Comparison of ENCODE assay signal across 39 cellular contexts in genomic region chr11:25628030-25628429, GRCh38.
"Had no signal": no experiment of that assay in that cellular context is flagged by ENCODE, and none has a peak within 500 bp of the region (broad histone marks: within the 10 kb centered on the region; RNA-seq: fewer than 3 reads in every experiment).

No MANE protein-coding gene starts in this region.

- ATAC-seq: activated CD4-positive, alpha-beta T cell treated with anti-CD3 and anti-CD28 coated beads for 36 hours; activated CD4-positive, CD25-positive, alpha-beta regulatory T cell treated with anti-CD3 and anti-CD28 coated beads, Interleukin-2, amount 50 U/mL, for 24 hours; activated CD8-positive, alpha-beta memory T cell treated with anti-CD3 and anti-CD28 coated beads, Interleukin-2, amount 10 ng/mL, durations not matched to agents 7 days and 5 days; activated CD8-positive, alpha-beta T cell treated with anti-CD3 and anti-CD28 coated beads, Interleukin-2, amount 10 ng/mL, durations not matched to agents 7 days and 5 days; activated naive CD8-positive, alpha-beta T cell treated with anti-CD3 and anti-CD28 coated beads, Interleukin-2, amount 50 U/mL, for 24 hours; WTC11 had no signal

- H3K36me3 Mint-ChIP-seq: activated CD8-positive, alpha-beta memory T cell treated with anti-CD3 and anti-CD28 coated beads, Interleukin-2, amount 10 ng/mL, durations not matched to agents 7 days and 5 days; activated naive CD8-positive, alpha-beta T cell; activated naive CD8-positive, alpha-beta T cell treated with anti-CD3 and anti-CD28 coated beads, Interleukin-2, amount 10 ng/mL, durations not matched to agents 7 days and 5 days; brain had no signal

- H3K27ac Mint-ChIP-seq: activated CD4-positive, alpha-beta memory T cell treated with anti-CD3 and anti-CD28 coated beads, Interleukin-2, amount 10 ng/mL, durations not matched to agents 7 days and 5 days; activated CD4-positive, alpha-beta T cell treated with anti-CD3 and anti-CD28 coated beads for 36 hours; activated CD8-positive, alpha-beta memory T cell treated with anti-CD3 and anti-CD28 coated beads, Interleukin-2, amount 10 ng/mL, durations not matched to agents 7 days and 5 days; activated CD8-positive, alpha-beta T cell treated with anti-CD3 and anti-CD28 coated beads, Interleukin-2, amount 10 ng/mL, durations not matched to agents 7 days and 5 days; activated naive CD4-positive, alpha-beta T cell treated with anti-CD3 and anti-CD28 coated beads for 36 hours; activated naive CD8-positive, alpha-beta T cell; activated naive CD8-positive, alpha-beta T cell treated with anti-CD3 and anti-CD28 coated beads, Interleukin-2, amount 10 ng/mL, durations not matched to agents 7 days and 5 days; activated naive CD8-positive, alpha-beta T cell treated with anti-CD3 and anti-CD28 coated beads, Interleukin-2, amount 50 U/mL, for 24 hours; activated T-cell treated with anti-CD3 and anti-CD28 coated beads, Interleukin-2, amount 50 U/mL, for 24 hours; activated T-helper 2 cell treated with anti-CD3 and anti-CD28 coated beads, Interferon-gamma antibody, Interleukin-2, Interleukin-4, amounts not matched to agents 10 μg/mL and 5 μg/mL and 100 μg/mL, durations not matched to agents 14 hours and 24 hours and 36 hours; brain; T-helper 1 cell treated with Interleukin-12 subunit alpha and Interleukin-12 subunit beta and Interleukin-4 antibody, amounts not matched to agents 30 μg/mL and 1 μg/mL, for 36 hours; T-helper 2 cell treated with Interferon-gamma antibody and Interleukin-4, amounts not matched to agents 5 μg/mL and 100 μg/mL, for 36 hours; WTC11 had no signal

- H3K4me1 Mint-ChIP-seq: activated CD4-positive, alpha-beta memory T cell treated with anti-CD3 and anti-CD28 coated beads, Interleukin-2, amount 10 ng/mL, durations not matched to agents 7 days and 5 days; activated CD4-positive, alpha-beta T cell treated with anti-CD3 and anti-CD28 coated beads for 36 hours; activated CD8-positive, alpha-beta memory T cell treated with anti-CD3 and anti-CD28 coated beads, Interleukin-2, amount 10 ng/mL, durations not matched to agents 7 days and 5 days; activated naive CD8-positive, alpha-beta T cell treated with anti-CD3 and anti-CD28 coated beads, Interleukin-2, amount 10 ng/mL, durations not matched to agents 7 days and 5 days; activated naive CD8-positive, alpha-beta T cell treated with anti-CD3 and anti-CD28 coated beads, Interleukin-2, amount 50 U/mL, for 24 hours; brain; central memory CD8-positive, alpha-beta T cell; WTC11 had no signal

- DNase-seq: activated CD4-positive, alpha-beta memory T cell treated with anti-CD3 and anti-CD28 coated beads, Interleukin-2, amount 10 ng/mL, durations not matched to agents 7 days and 5 days; activated CD4-positive, alpha-beta T cell treated with anti-CD3 and anti-CD28 coated beads for 1 hour; activated CD4-positive, alpha-beta T cell treated with anti-CD3 and anti-CD28 coated beads for 36 hours; activated CD4-positive, alpha-beta T cell treated with anti-CD3 and anti-CD28 coated beads for 48 hours; activated CD4-positive, alpha-beta T cell treated with anti-CD3 and anti-CD28 coated beads, Interleukin-2, amount 50 U/mL, for 1 hour; activated CD4-positive, alpha-beta T cell treated with anti-CD3 and anti-CD28 coated beads, Interleukin-2, amount 50 U/mL, for 4 hours; activated CD4-positive, CD25-positive, alpha-beta regulatory T cell; activated CD8-positive, alpha-beta memory T cell treated with anti-CD3 and anti-CD28 coated beads for 24 hours; activated CD8-positive, alpha-beta memory T cell treated with anti-CD3 and anti-CD28 coated beads, Interleukin-2, amount 10 ng/mL, durations not matched to agents 7 days and 5 days; activated CD8-positive, alpha-beta memory T cell treated with anti-CD3 and anti-CD28 coated beads, Interleukin-2, amount 50 U/mL, for 48 hours; activated CD8-positive, alpha-beta T cell treated with anti-CD3 and anti-CD28 coated beads, Interleukin-2, amount 10 ng/mL, durations not matched to agents 7 days and 5 days; activated effector memory CD4-positive, alpha-beta T cell treated with Interleukin-2 at 50 U/mL for 16 hours; activated gamma-delta T cell treated with Interleukin-2 at 50 U/mL for 16 hours; activated naive CD4-positive, alpha-beta T cell; activated naive CD4-positive, alpha-beta T cell treated with anti-CD3 and anti-CD28 coated beads for 36 hours; activated naive CD4-positive, alpha-beta T cell treated with anti-CD3 and anti-CD28 coated beads, Interleukin-2, amount 50 U/mL, for 16 hours; activated naive CD8-positive, alpha-beta T cell treated with anti-CD3 and anti-CD28 coated beads, Interleukin-2, amount 10 ng/mL, durations not matched to agents 7 days and 5 days; activated naive CD8-positive, alpha-beta T cell treated with anti-CD3 and anti-CD28 coated beads, Interleukin-2, amount 50 U/mL, for 24 hours; activated T-cell treated with anti-CD3 and anti-CD28 coated beads, Interleukin-2, amount 50 U/mL, for 24 hours; activated T-cell treated with anti-CD3 and anti-CD28 coated beads, Interleukin-2, amount 50 U/mL, for 48 hours; amygdala; anterior cingulate cortex; caudate nucleus; cerebellar nuclear complex; T-helper 1 cell; T-helper 2 cell; T-helper 9 cell; WERI-Rb-1 had no signal

- H3K36me3 ChIP-seq: ascending aorta, cardiac muscle cell, WERI-Rb-1 had no signal

- H3K27me3 Mint-ChIP-seq: activated CD4-positive, alpha-beta memory T cell treated with anti-CD3 and anti-CD28 coated beads, Interleukin-2, amount 10 ng/mL, durations not matched to agents 7 days and 5 days; activated CD4-positive, alpha-beta T cell treated with anti-CD3 and anti-CD28 coated beads for 36 hours; activated CD8-positive, alpha-beta memory T cell treated with anti-CD3 and anti-CD28 coated beads, Interleukin-2, amount 10 ng/mL, durations not matched to agents 7 days and 5 days; activated naive CD8-positive, alpha-beta T cell; activated naive CD8-positive, alpha-beta T cell treated with anti-CD3 and anti-CD28 coated beads, Interleukin-2, amount 10 ng/mL, durations not matched to agents 7 days and 5 days; activated naive CD8-positive, alpha-beta T cell treated with anti-CD3 and anti-CD28 coated beads, Interleukin-2, amount 50 U/mL, for 24 hours; activated T-cell treated with anti-CD3 and anti-CD28 coated beads, Interleukin-2, amount 50 U/mL, for 24 hours; brain; central memory CD8-positive, alpha-beta T cell had no signal

- FAIRE-seq: bronchial epithelial cell had no signal

- H3K27ac ChIP-seq: ascending aorta, cardiac muscle cell, WERI-Rb-1 had no signal

- H3K4me3 Mint-ChIP-seq: activated CD4-positive, alpha-beta memory T cell treated with anti-CD3 and anti-CD28 coated beads, Interleukin-2, amount 10 ng/mL, durations not matched to agents 7 days and 5 days; activated CD4-positive, alpha-beta T cell treated with anti-CD3 and anti-CD28 coated beads for 36 hours; activated CD8-positive, alpha-beta memory T cell treated with anti-CD3 and anti-CD28 coated beads, Interleukin-2, amount 10 ng/mL, durations not matched to agents 7 days and 5 days; activated CD8-positive, alpha-beta T cell treated with anti-CD3 and anti-CD28 coated beads, Interleukin-2, amount 10 ng/mL, durations not matched to agents 7 days and 5 days; activated naive CD4-positive, alpha-beta T cell treated with anti-CD3 and anti-CD28 coated beads for 36 hours; activated naive CD8-positive, alpha-beta T cell; activated naive CD8-positive, alpha-beta T cell treated with anti-CD3 and anti-CD28 coated beads, Interleukin-2, amount 10 ng/mL, durations not matched to agents 7 days and 5 days; activated naive CD8-positive, alpha-beta T cell treated with anti-CD3 and anti-CD28 coated beads, Interleukin-2, amount 50 U/mL, for 24 hours; activated T-cell treated with anti-CD3 and anti-CD28 coated beads, Interleukin-2, amount 50 U/mL, for 24 hours; brain; central memory CD8-positive, alpha-beta T cell; T-helper 1 cell treated with Interleukin-12 subunit alpha and Interleukin-12 subunit beta and Interleukin-4 antibody, amounts not matched to agents 30 μg/mL and 1 μg/mL, for 36 hours; T-helper 2 cell treated with Interferon-gamma antibody and Interleukin-4, amounts not matched to agents 5 μg/mL and 100 μg/mL, for 36 hours; WTC11 had no signal

- H3K9me3 ChIP-seq: ascending aorta had no signal

- H3K27me3 ChIP-seq: ascending aorta, cardiac muscle cell had no signal

- H3K4me3 ChIP-seq: ascending aorta, cardiac muscle cell had no signal

- H3K4me1 ChIP-seq: ascending aorta had no signal
